ENCODE assay signal across 24 cellular contexts in the genomic region with DNA sequence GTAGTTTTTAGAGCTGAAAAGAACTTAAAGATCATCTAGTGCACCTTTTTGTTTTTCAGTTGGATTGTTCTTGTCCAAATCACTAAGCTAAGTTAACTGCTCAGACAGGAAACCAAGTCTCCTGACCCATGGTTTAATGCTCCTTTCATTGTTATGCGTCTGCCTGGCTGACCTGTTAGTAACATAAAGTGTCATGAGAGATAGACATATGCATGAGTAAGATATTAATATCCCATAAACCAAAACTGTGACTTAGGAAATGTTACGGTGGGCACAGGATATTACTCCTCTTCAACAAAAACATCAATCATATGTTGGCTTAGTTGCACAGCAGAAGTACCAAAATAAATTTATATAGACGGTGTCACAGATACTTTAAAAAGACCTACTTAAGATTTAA.
"Had no signal": no experiment of that assay in that cellular context is flagged by ENCODE, and none has a peak within 500 bp of the region (broad histone marks: within the 10 kb centered on the region; RNA-seq: fewer than 3 reads in every experiment).

No MANE protein-coding gene starts in this region.

- H3K27me3 ChIP-seq: brain microvascular endothelial cell, esophagus squamous epithelium, gastroesophageal sphincter had no signal

- DNase-seq: activated CD4-positive, alpha-beta memory T cell treated with anti-CD3 and anti-CD28 coated beads, Interleukin-2, amount 10 ng/mL, durations not matched to agents 7 days and 5 days; activated CD4-positive, alpha-beta T cell treated with anti-CD3 and anti-CD28 coated beads for 1 hour; activated CD4-positive, alpha-beta T cell treated with anti-CD3 and anti-CD28 coated beads for 4 hours; activated CD4-positive, alpha-beta T cell treated with anti-CD3 and anti-CD28 coated beads, Interleukin-2, amount 10 ng/mL, durations not matched to agents 7 days and 5 days; activated CD4-positive, alpha-beta T cell treated with anti-CD3 and anti-CD28 coated beads, Interleukin-2, amount 50 U/mL, for 4 hours; activated CD8-positive, alpha-beta memory T cell treated with anti-CD3 and anti-CD28 coated beads, Interleukin-2, amount 50 U/mL, for 48 hours; activated gamma-delta T cell; activated naive CD4-positive, alpha-beta T cell; activated naive CD4-positive, alpha-beta T cell treated with anti-CD3 and anti-CD28 coated beads, Interleukin-2, amount 10 ng/mL, durations not matched to agents 7 days and 5 days; activated naive CD8-positive, alpha-beta T cell treated with anti-CD3 and anti-CD28 coated beads, Interleukin-2, amount 10 ng/mL, durations not matched to agents 7 days and 5 days; activated T-cell treated with anti-CD3 and anti-CD28 coated beads for 4 hours; activated T-cell treated with anti-CD3 and anti-CD28 coated beads, Interleukin-2, amount 50 U/mL, for 24 hours; activated T-cell treated with anti-CD3 and anti-CD28 coated beads, Interleukin-2, amount 50 U/mL, for 72 hours; brain microvascular endothelial cell; effector CD4-positive, alpha-beta T cell; effector memory CD8-positive, alpha-beta T cell; esophagus squamous epithelium; foreskin melanocyte; head of caudate nucleus; T-helper 2 cell had no signal

- H3K4me1 ChIP-seq: esophagus squamous epithelium, gastroesophageal sphincter had no signal

- H3K9me3 ChIP-seq: esophagus squamous epithelium had no signal

- H3K27ac ChIP-seq: brain microvascular endothelial cell, coronary artery, epithelial cell of prostate, esophagus squamous epithelium, gastroesophageal sphincter had no signal

- H3K4me3 ChIP-seq: coronary artery, esophagus squamous epithelium, gastroesophageal sphincter had no signal

- ATAC-seq: activated naive CD4-positive, alpha-beta T cell treated with anti-CD3 and anti-CD28 coated beads, Interleukin-2, amount 50 U/mL, for 72 hours; activated T-cell treated with anti-CD3 and anti-CD28 coated beads, Interleukin-2, amount 50 U/mL, for 72 hours; effector memory CD8-positive, alpha-beta T cell; gastroesophageal sphincter had no signal

- H3K36me3 ChIP-seq: brain microvascular endothelial cell, esophagus squamous epithelium, gastroesophageal sphincter had no signal
